In the genomic region with DNA sequence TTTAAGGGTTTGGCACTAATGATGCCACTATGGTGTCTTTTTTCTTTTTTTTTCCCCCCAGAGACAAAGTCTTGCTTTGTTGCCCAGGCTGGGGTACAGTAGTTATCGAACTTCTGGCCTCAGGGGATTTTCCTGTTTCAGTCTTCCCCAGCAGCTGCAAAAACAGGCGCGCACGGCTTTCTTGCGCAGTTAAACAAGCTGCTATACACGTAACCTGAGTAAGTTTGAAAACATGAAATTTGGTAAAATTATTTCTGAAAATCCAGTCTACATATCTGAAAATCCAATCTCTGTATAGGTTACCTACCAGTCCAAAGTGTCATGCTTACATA, we compare ENCODE assay signal across 17 cellular contexts. TPM values are rescaled to one million over a fixed set of nuclear protein-coding genes. Genes with fewer than 3 reads are reported as not detected.
DNase-seq lines count a peak whose midpoint lies in the region; ATAC-seq and TF ChIP-seq lines count a peak whose summit lies in the region.
"Had no signal": no experiment of that assay in that cellular context is flagged by ENCODE, and none has a peak within 500 bp of the region (broad histone marks: within the 10 kb centered on the region; RNA-seq: fewer than 3 reads in every experiment).

No MANE protein-coding gene starts in this region.

- no peaks in the 10 kb centered on the region for H3K9me2 ChIP-seq in GM23248 (ENCODE audit: insufficient read depth)

- no peak for ATAC-seq in HG02642 (IDR thresholded peaks at IDR 0.05; ENCODE audit: poor library complexity, unreplicated experiment)

- H3K79me2 ChIP-seq in GM23248 (ENCODE audit: insufficient read depth), result no peaks in the 10 kb centered on the region

- peak overlapping the region; percentile 49 for H3K9ac ChIP-seq in skeletal muscle satellite cell (ENCODE audit: low read depth, low read length)
- H3K9ac ChIP-seq in GM23248, result no peak overlapping the region

- no peaks in the 10 kb centered on the region for H3F3A ChIP-seq in GM23248 (ENCODE audit: insufficient read depth)

- no peaks in the 10 kb centered on the region for H3K27me3 ChIP-seq in skeletal muscle satellite cell (ENCODE audit: control insufficient read depth, insufficient read depth, low read length)
- no peaks in the 10 kb centered on the region; the same call in 1 of the 2 replicates for H3K27me3 ChIP-seq in GM23248 (replicated peaks; ENCODE audit: insufficient read depth)
- H3K27me3 ChIP-seq: Peyer's patch, testis had no signal

- H3K4me2 ChIP-seq in skeletal muscle satellite cell (ENCODE audit: low read length) (peak overlapping the region; percentile 62), GM23248 (ENCODE audit: unreplicated experiment) (no peak overlapping the region)

- H4K20me1 ChIP-seq in GM23248 (ENCODE audit: insufficient read depth), result no peaks in the 10 kb centered on the region

- H3K9me3 ChIP-seq in skeletal muscle satellite cell (replicated peaks; ENCODE audit: low read length), result no peaks in the 10 kb centered on the region
- no peaks in the 10 kb centered on the region for H3K9me3 ChIP-seq in GM23248 (ENCODE audit: low read depth)
- H3K9me3 ChIP-seq: Peyer's patch, testis had no signal

- H3K36me3 ChIP-seq in skeletal muscle satellite cell (ENCODE audit: insufficient read depth, low read length) (no peaks in the 10 kb centered on the region), GM23248 (ENCODE audit: low read depth) (no peaks in the 10 kb centered on the region)
- H3K36me3 ChIP-seq: Peyer's patch had no signal

- no peak overlapping the region for H3K27ac ChIP-seq in GM23248
- H3K27ac ChIP-seq: Peyer's patch, testis had no signal

- DNase-seq in GM12865 (ENCODE audit: low read depth) (peak; percentile 53), NCI-H1436 treated with DMSO at 0.1 percent for 48 hours (lab: John Stamatoyannopoulos, UW) (peak; percentile 70), epidermal melanocyte (ENCODE audit: insufficient read length, low spot score) (peak; percentile 54), GM23248 (no peak), lower leg skin (ENCODE audit: low spot score in 2 of 2) (no peak)
- DNase-seq: activated naive CD8-positive, alpha-beta T cell treated with anti-CD3 and anti-CD28 coated beads, Interleukin-2, amount 10 ng/mL, durations not matched to agents 7 days and 5 days; AML-193; DMS79 treated with DMSO at 0.1 percent for 48 hours; hippocampal formation; Karpas-422; NCI-H1092 treated with DMSO at 0.1 percent for 48 hours; NCI-H2171; Peyer's patch; stimulated activated CD4-positive, alpha-beta T cell treated with anti-CD3 and anti-CD28 coated beads, Interleukin-12 subunit alpha, Interleukin-12 subunit beta, amount 100 ng/mL, for 4 hours; testis had no signal

- H3K4me3 ChIP-seq in GM12865 (ENCODE audit: low read depth, low read length), result no peak overlapping the region
- H3K4me3 ChIP-seq in skeletal muscle satellite cell (ENCODE audit: low read length), result no peak overlapping the region
- no peak overlapping the region for H3K4me3 ChIP-seq in GM23248
- no peak overlapping the region for H3K4me3 ChIP-seq in lower leg skin (ENCODE audit: low read depth, poor library complexity, severe bottlenecking)
- H3K4me3 ChIP-seq: Peyer's patch, testis had no signal

- intact Hi-C loops in lower leg skin (cut with DNase I; ENCODE audit: low total_unique reads), result no loop called here

- 56 to 63% methylated on average over 6 of the region's 6 CpGs for WGBS in GM23248 (ENCODE audit: low coverage in 1 of 2, low lambda C conversion rate in 2 of 2, missing lambda C conversion rate in 2 of 2), 2 experiments
- 65 to 76% methylated on average over 6 of the region's 6 CpGs for WGBS in lower leg skin, 2 donors

- H2AFZ ChIP-seq in GM23248, result no peak overlapping the region

- in situ Hi-C loops in GM23248 (cut with MboI), result no loop called here

- TF ChIP-seq CTCF in GM12865 (IDR thresholded peaks at IDR 0.05; ENCODE audit: insufficient read depth, low read depth, low read length, missing control alignments), result no peak
- TF ChIP-seq CTCF in lower leg skin (IDR thresholded peaks at IDR 0.05), result no peak

- no peak for TF ChIP-seq POLR2A in lower leg skin (IDR thresholded peaks at IDR 0.05)

- no peaks in the 10 kb centered on the region for H3K4me1 ChIP-seq in skeletal muscle satellite cell (ENCODE audit: control insufficient read depth, insufficient read depth, low read length)
- H3K4me1 ChIP-seq in GM23248 (ENCODE audit: insufficient read depth), result no peaks in the 10 kb centered on the region
- H3K4me1 ChIP-seq: Peyer's patch, testis had no signal

RNA-seq across cellular contexts. Expression of gene TEX14, which starts 11.8 kb away (rescaled TPM):
- total RNA-seq in skeletal muscle satellite cell (2012; rRNA removed), result under 0.01 TPM in 1 of 2 replicates, not detected in the other
- total RNA-seq in GM23248 (2014; rRNA removed; shearing (Covaris generic)), result not detected in 2 replicates
- 0.15 TPM in 1 of 2 replicates, not detected in the other for polyA plus RNA-seq in GM23248 (2016; fragmentation: Nextera tagmentation; extraction: Ambion mirVana)
- total RNA-seq in lower leg skin, result under 1 TPM in 2 of 4 donors, not detected in 2; 0.26 to 0.44 TPM

RNA-seq across cellular contexts. Expression of gene RAD51C, which starts 12.4 kb away (rescaled TPM):
- total RNA-seq in skeletal muscle satellite cell (2012; rRNA removed), result 14.9 and 18.3 TPM in 2 replicates
- total RNA-seq in GM23248 (2014; rRNA removed; shearing (Covaris generic)), result 17.2 and 23.4 TPM in 2 replicates
- polyA plus RNA-seq in GM23248 (2016; fragmentation: Nextera tagmentation; extraction: Ambion mirVana), result 40.2 and 45.8 TPM in 2 replicates
- 10 to 100 TPM in 3 of 4 donors, 1 to 10 TPM in 1; 7.9 to 18.4 (median 15.0) TPM for total RNA-seq in lower leg skin

Comparison
In these comparisons a context has a peak if more than half of its experiments do, and no peak if none do; other contexts are left out.
1. DNase-seq: peak in GM12865 (single experiment), NCI-H1436 treated with DMSO at 0.1 percent for 48 hours (single experiment) and epidermal melanocyte (single experiment); none in GM23248 (single experiment) and lower leg skin (0 of 2).